In the genomic region with DNA sequence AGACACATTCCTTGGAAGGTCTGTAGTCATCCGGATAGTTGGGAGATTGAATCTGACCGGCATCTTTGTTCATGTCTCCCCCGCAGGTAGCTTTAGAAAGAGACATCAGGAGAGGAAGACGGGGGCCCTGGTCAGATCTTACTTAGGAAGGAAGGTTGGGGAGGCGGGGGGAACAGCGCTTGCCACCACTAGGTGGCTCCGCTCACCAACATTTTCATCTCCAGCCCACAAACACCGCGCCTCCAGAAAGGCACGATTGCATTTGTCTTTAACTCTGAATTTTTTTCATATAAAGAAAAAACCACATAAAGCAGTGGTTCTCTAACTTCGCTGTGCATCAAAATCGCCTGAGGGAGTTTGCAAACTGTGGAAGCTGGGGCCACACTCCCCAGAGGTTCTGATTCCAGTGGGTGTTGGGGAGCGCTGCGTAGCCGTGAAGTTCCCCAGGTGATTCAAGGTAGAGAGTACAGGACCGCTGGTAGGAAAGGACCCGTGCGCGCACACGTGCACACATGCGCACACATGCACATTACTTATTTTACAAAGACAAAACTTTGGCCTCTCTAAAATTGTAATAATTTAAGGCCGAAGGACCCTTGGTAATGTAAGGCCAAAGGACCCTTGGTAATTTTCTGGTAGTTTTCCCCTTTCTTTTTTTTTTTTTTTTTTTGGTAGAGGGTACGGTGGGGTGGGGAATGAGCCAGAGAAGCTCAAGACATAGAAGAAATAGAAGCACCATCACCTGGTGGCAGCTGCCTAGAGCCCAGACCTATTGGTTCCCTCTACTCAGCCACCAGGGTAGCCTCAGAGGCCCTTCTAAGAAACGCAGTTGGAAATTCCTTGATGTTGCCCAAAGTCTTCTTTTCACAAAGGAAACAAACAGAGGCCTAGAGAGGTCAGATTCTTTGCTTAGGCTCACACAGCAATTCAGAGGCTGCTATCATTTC, we compare ENCODE assay signal across 8 cellular contexts. TPM values are rescaled to one million over a fixed set of nuclear protein-coding genes. Genes with fewer than 3 reads are reported as not detected.
A peak's percentile ranks its signal among the peaks of the same experiment; 100 is the strongest.
DNase-seq lines count a peak whose midpoint lies in the region; ATAC-seq and TF ChIP-seq lines count a peak whose summit lies in the region.

No MANE protein-coding gene starts in this region.

- no peaks in the 10 kb centered on the region for H3K36me3 ChIP-seq in BLaER1
- H3K36me3 ChIP-seq in endodermal cell (ENCODE audit: control insufficient read depth, insufficient read depth, low read length), result no peaks in the 10 kb centered on the region

- H3K27ac ChIP-seq in BLaER1, result no peak overlapping the region
- no peak overlapping the region for H3K27ac ChIP-seq in endodermal cell (ENCODE audit: low read depth, low read length)

- no peaks in the 10 kb centered on the region for H3K9me3 Mint-ChIP-seq in endodermal cell

- peak; percentile 86 for TF ChIP-seq CTCF in GM20000 (IDR thresholded peaks at IDR 0.05; ENCODE audit: extremely low read depth, missing control alignments)
- TF ChIP-seq CTCF in endodermal cell (conservative IDR thresholded peaks at IDR 0.05), result peak; percentile 95

- no peaks in the 10 kb centered on the region for H3K36me3 Mint-ChIP-seq in endodermal cell (ENCODE audit: low read depth)

- H3K27ac Mint-ChIP-seq in endodermal cell, result no peak overlapping the region

- H3K4me2 ChIP-seq in BLaER1, result peak overlapping the region; percentile 35; the same call in 1 of the 2 replicates

- H3K27me3 Mint-ChIP-seq in endodermal cell (ENCODE audit: insufficient read depth), result peaks cover 2% of the 10 kb centered on the region

- 33 to 38% methylated on average over 5 to 24 of the region's 24 CpGs for WGBS in endodermal cell (ENCODE audit: insufficient coverage in 1 of 2, insufficient read length in 1 of 2), 2 experiments

- no peak overlapping the region for H3K9ac ChIP-seq in BLaER1
- no peak overlapping the region for H3K9ac ChIP-seq in endodermal cell (ENCODE audit: extremely low read depth, low read length, poor library complexity, severe bottlenecking)

- no peak for ATAC-seq in HG03565 (IDR thresholded peaks at IDR 0.05; ENCODE audit: unreplicated experiment)

- H4K20me1 ChIP-seq in BLaER1, result no peaks in the 10 kb centered on the region

- H3K4me1 Mint-ChIP-seq in endodermal cell, result peaks cover 14% of the 10 kb centered on the region

- H3K9me3 ChIP-seq in BLaER1 (no peaks in the 10 kb centered on the region), endodermal cell (ENCODE audit: control insufficient read depth, low read length) (no peaks in the 10 kb centered on the region)

- H3K4me1 ChIP-seq in BLaER1 (peaks cover 14% of the 10 kb centered on the region), endodermal cell (ENCODE audit: control insufficient read depth, insufficient read depth, low read length) (peaks cover 2% of the 10 kb centered on the region)

- DNase-seq in GM20000 (ENCODE audit: low spot score) (peak; percentile 82), NCI-H526 treated with DMSO at 0.1 percent for 48 hours (lab: John Stamatoyannopoulos, UW) (peak; percentile 22), endodermal cell (peak; percentile 90), midbrain (lab: John Stamatoyannopoulos, UW) (peak; percentile 85)
- DNase-seq in activated CD8-positive, alpha-beta memory T cell treated with anti-CD3 and anti-CD28 coated beads for 1 hour (ENCODE audit: extremely low read depth in 1 of 2, low read depth in 1 of 2), result peak; percentile 11 to 32
- DNase-seq in stimulated activated CD8-positive, alpha-beta memory T cell treated with anti-CD3 and anti-CD28 coated beads, Interleukin-4, amount 100 ng/mL, for 24 hours (ENCODE audit: low read depth), result peak; percentile 39

- peak overlapping the region; percentile 44 for H3K4me3 Mint-ChIP-seq in endodermal cell

- H3K27me3 ChIP-seq in BLaER1 (no peaks in the 10 kb centered on the region), endodermal cell (ENCODE audit: control insufficient read depth, insufficient read depth, low read length, poor library complexity, severe bottlenecking) (no peaks in the 10 kb centered on the region)

- no peak overlapping the region for H3K4me3 ChIP-seq in BLaER1
- H3K4me3 ChIP-seq in endodermal cell (ENCODE audit: low read length), result no peak overlapping the region

RNA-seq across cellular contexts. Expression of a gene that starts 37.4 kb away (rescaled TPM):
- not detected for total RNA-seq in endodermal cell
- not detected for polyA plus RNA-seq in endodermal cell (2013, experiment 1 of 2)
- not detected for polyA plus RNA-seq in endodermal cell (2013, experiment 2 of 2)

Comparison
In these comparisons a context has a peak if more than half of its experiments do, and no peak if none do; other contexts are left out.
1. DNase-seq: peak in every context shown above with its lines; median percentile 90 in endodermal cell; 85 in midbrain; 82 in GM20000; 39 in stimulated activated CD8-positive, alpha-beta memory T cell treated with anti-CD3 and anti-CD28 coated beads, Interleukin-4, amount 100 ng/mL, for 24 hours; 22 in NCI-H526 treated with DMSO at 0.1 percent for 48 hours; 22 in activated CD8-positive, alpha-beta memory T cell treated with anti-CD3 and anti-CD28 coated beads for 1 hour.